9 cellular contexts compared by ENCODE assay signal in genomic region chr13:109281823-109282239, GRCh38.
"Had no signal": no experiment of that assay in that cellular context is flagged by ENCODE, and none has a peak within 500 bp of the region (broad histone marks: within the 10 kb centered on the region; RNA-seq: fewer than 3 reads in every experiment).

No MANE protein-coding gene starts in this region.

- H3K27ac ChIP-seq: epithelial cell of prostate had no signal

- DNase-seq: activated CD4-positive, alpha-beta T cell treated with anti-CD3 and anti-CD28 coated beads for 1 hour; activated CD4-positive, alpha-beta T cell treated with anti-CD3 and anti-CD28 coated beads, Interleukin-2, amount 50 U/mL, for 4 hours; activated naive CD4-positive, alpha-beta T cell treated with Interleukin-2 at 50 U/mL for 16 hours; activated T-cell treated with anti-CD3 and anti-CD28 coated beads for 4 hours; cerebellar nuclear complex; effector memory CD8-positive, alpha-beta T cell; nephron progenitor cell had no signal

- ATAC-seq: effector memory CD8-positive, alpha-beta T cell; stimulated activated memory B cell treated with anti-CD40 and anti-IgM and Interleukin-4, amounts not matched to agents 10 μg/mL and 1 μg/mL and 100 μg/mL, for 72 hours had no signal
